In genomic region chr2:66185497-66186034, GRCh38 we compare ENCODE assay signal across 1 cellular context.
TF ChIP-seq lines count a peak whose summit lies in the region.

No MANE protein-coding gene starts in this region.

TF ChIP-seq in neural cell, 6 proteins besides CTCF, POLR2A, EP300 and RAD21:
- TF ChIP-seq REST (IDR thresholded peaks at IDR 0.05; ENCODE audit: borderline replicate concordance) (no peak), MXI1 (conservative IDR thresholded peaks at IDR 0.05; ENCODE audit: poor library complexity, severe bottlenecking) (no peak), TAF1 (IDR thresholded peaks at IDR 0.05; ENCODE audit: low read depth) (no peak), SMC3 (conservative IDR thresholded peaks at IDR 0.05; ENCODE audit: poor library complexity) (no peak), EZH2 (IDR thresholded peaks at IDR 0.05; ENCODE audit: borderline replicate concordance, insufficient read depth, low read length, poor library complexity, severe bottlenecking) (no peak), POLR2AphosphoS5 (IDR thresholded peaks at IDR 0.05) (no peak)
